In the genomic region with DNA sequence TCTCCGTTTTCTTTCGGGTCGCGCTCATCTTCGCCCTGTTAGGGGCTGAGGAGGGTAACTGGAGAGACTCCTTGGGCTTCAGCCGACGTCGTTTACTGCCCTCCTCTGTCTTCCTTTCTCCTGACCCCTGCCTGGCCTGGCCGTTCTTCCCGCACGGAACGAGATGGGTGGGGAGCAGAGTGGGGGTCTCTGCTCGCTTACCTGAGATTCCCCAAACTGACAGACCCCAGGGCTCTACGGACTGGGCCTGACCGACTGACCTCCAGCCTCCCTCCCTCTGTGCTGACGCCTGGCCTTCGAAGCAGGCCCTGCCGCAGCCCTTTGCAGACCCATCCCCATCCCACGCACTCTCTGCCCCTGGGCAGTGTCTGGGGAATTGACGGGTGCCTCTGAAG, we compare ENCODE assay signal across 8 cellular contexts. TPM values are rescaled to one million over a fixed set of nuclear protein-coding genes. Genes with fewer than 3 reads are reported as not detected.
DNase-seq lines count a peak whose midpoint lies in the region; ATAC-seq and TF ChIP-seq lines count a peak whose summit lies in the region.

No MANE protein-coding gene starts in this region.

- peak overlapping the region; percentile 87 to 98 (median 94) for H3K4me3 ChIP-seq in BLaER1 treated with 17β-estradiol and CSF1 and Interleukin-3, amounts not matched to agents 10 nM and 100 nM
- H3K4me3 ChIP-seq in gastroesophageal sphincter, result peak overlapping the region; percentile 82 to 84

- TF ChIP-seq POLR2A in gastroesophageal sphincter (IDR thresholded peaks at IDR 0.05), result peak in 1 of 2 donors; percentile 0

- H3K9me3 Mint-ChIP-seq in activated B cell treated with CpG ODN at 0.5 μM for 24 hours (peaks cover 10% of the 10 kb centered on the region), progenitor cell of endocrine pancreas (ENCODE audit: low read depth) (peaks cover 9% of the 10 kb centered on the region)

- peaks cover 0 to 18% (median under 1%) of the 10 kb centered on the region in 11 experiments; a peak in 7 of 22 replicates for H4K20me1 ChIP-seq in BLaER1 treated with 17β-estradiol and CSF1 and Interleukin-3, amounts not matched to agents 10 nM and 100 nM

- H3K4me1 Mint-ChIP-seq in activated B cell treated with CpG ODN at 0.5 μM for 24 hours, result peaks cover 32% of the 10 kb centered on the region
- peaks cover 15% of the 10 kb centered on the region for H3K4me1 Mint-ChIP-seq in progenitor cell of endocrine pancreas (ENCODE audit: low read depth)

- peak; percentile 5 for ATAC-seq in HG02588 (IDR thresholded peaks at IDR 0.05; ENCODE audit: unreplicated experiment)
- no peak for ATAC-seq in activated B cell treated with CpG ODN at 0.5 μM for 24 hours (ENCODE audit: low read depth)
- ATAC-seq in gastroesophageal sphincter, result no peak
- ATAC-seq in HG03039 (IDR thresholded peaks at IDR 0.05; ENCODE audit: unreplicated experiment), result no peak
- no peak for ATAC-seq in activated CD4-positive, CD25-positive, alpha-beta regulatory T cell treated with anti-CD3 and anti-CD28 coated beads, Interleukin-2, amount 50 U/mL, for 24 hours

- peaks cover 11 to 38% (median 16%) of the 10 kb centered on the region in 10 experiments for H3K4me1 ChIP-seq in BLaER1 treated with 17β-estradiol and CSF1 and Interleukin-3, amounts not matched to agents 10 nM and 100 nM
- H3K4me1 ChIP-seq in gastroesophageal sphincter, result peaks cover 6 to 33% (median 8%) of the 10 kb centered on the region in 3 donors

- H3K27ac Mint-ChIP-seq in activated B cell treated with CpG ODN at 0.5 μM for 24 hours (peak overlapping the region; percentile 85), progenitor cell of endocrine pancreas (peak overlapping the region; percentile 96)

- DNase-seq in activated B cell treated with CpG ODN at 0.5 μM for 24 hours (no peak), progenitor cell of endocrine pancreas (ENCODE audit: low spot score, unreplicated experiment) (no peak), NCI-H2171 treated with DMSO at 0.1 percent for 48 hours (lab: John Stamatoyannopoulos, UW) (no peak)

- H3K36me3 Mint-ChIP-seq in activated B cell treated with CpG ODN at 0.5 μM for 24 hours (ENCODE audit: low read depth), result peaks cover 27% of the 10 kb centered on the region
- peaks cover 4% of the 10 kb centered on the region for H3K36me3 Mint-ChIP-seq in progenitor cell of endocrine pancreas (ENCODE audit: insufficient read depth)

- peak overlapping the region; percentile 89 to 97 (median 94) for H3K9ac ChIP-seq in BLaER1 treated with 17β-estradiol and CSF1 and Interleukin-3, amounts not matched to agents 10 nM and 100 nM

- H3K27me3 Mint-ChIP-seq in activated B cell treated with CpG ODN at 0.5 μM for 24 hours (no peaks in the 10 kb centered on the region), progenitor cell of endocrine pancreas (peaks cover 11% of the 10 kb centered on the region)

- peak overlapping the region; percentile 85 to 95 (median 90) for H3K27ac ChIP-seq in BLaER1 treated with 17β-estradiol and CSF1 and Interleukin-3, amounts not matched to agents 10 nM and 100 nM
- H3K27ac ChIP-seq in gastroesophageal sphincter, result peak overlapping the region; percentile 86 to 90 (median 87)

- H3K4me3 Mint-ChIP-seq in activated B cell treated with CpG ODN at 0.5 μM for 24 hours, result peak overlapping the region; percentile 95
- peak overlapping the region; percentile 98 for H3K4me3 Mint-ChIP-seq in progenitor cell of endocrine pancreas (ENCODE audit: low read depth)

- no peaks in the 10 kb centered on the region for H3K27me3 ChIP-seq in BLaER1 treated with 17β-estradiol and CSF1 and Interleukin-3, amounts not matched to agents 10 nM and 100 nM
- H3K27me3 ChIP-seq in gastroesophageal sphincter, result no peaks in the 10 kb centered on the region

- CTCF ChIA-PET in activated B cell treated with CpG ODN at 0.5 μM for 24 hours (lab: Charles Lee), result no interaction called here

- intact Hi-C loops in activated B cell treated with CpG ODN at 0.5 μM for 24 hours (cut with micrococcal nuclease), result loop anchor here (1.0 to 5.0 kb wide), 9 partner anchors 19 to 754 kb away; partner anchors contain the start of genes ATXN3, BTBD7, CPSF2 and LGMN

- WGBS in gastroesophageal sphincter (ENCODE audit: low coverage in 1 of 2), 2 donors, result 0% methylated on average over 7 of the region's 20 CpGs; no CpG with 5 or more reads in 1 of the 2 donors

- no peak for TF ChIP-seq CTCF in activated B cell treated with CpG ODN at 0.5 μM for 24 hours (IDR thresholded peaks at IDR 0.05)
- no peak for TF ChIP-seq CTCF in gastroesophageal sphincter (IDR thresholded peaks at IDR 0.05)
- no peak for TF ChIP-seq CTCF in progenitor cell of endocrine pancreas (IDR thresholded peaks at IDR 0.05; ENCODE audit: unreplicated experiment)

- no peak for TF ChIP-seq EP300 in gastroesophageal sphincter (IDR thresholded peaks at IDR 0.05)

- POLR2A ChIA-PET in activated B cell treated with CpG ODN at 0.5 μM for 24 hours (lab: Charles Lee), result interaction anchor here (0.6 to 1.5 kb wide), 6 partner anchors 26 to 682 kb away, joined by 3 to 9 read pairs (median 4); partner anchors contain the start of genes CPSF2, LGMN and NDUFB1

- peaks cover 17 to 40% (median 26%) of the 10 kb centered on the region in 11 experiments for H3K9me3 ChIP-seq in BLaER1 treated with 17β-estradiol and CSF1 and Interleukin-3, amounts not matched to agents 10 nM and 100 nM (replicated peaks in 1 of 11)
- peaks cover 0 to 9% (median 0%) of the 10 kb centered on the region in 3 donors for H3K9me3 ChIP-seq in gastroesophageal sphincter

- peak overlapping the region; percentile 72 to 97 (median 95) for H3K4me2 ChIP-seq in BLaER1 treated with 17β-estradiol and CSF1 and Interleukin-3, amounts not matched to agents 10 nM and 100 nM

- peaks cover 23 to 26% (median 24%) of the 10 kb centered on the region in 11 experiments for H3K36me3 ChIP-seq in BLaER1 treated with 17β-estradiol and CSF1 and Interleukin-3, amounts not matched to agents 10 nM and 100 nM
- peaks cover 0 to 20% of the 10 kb centered on the region in 2 donors for H3K36me3 ChIP-seq in gastroesophageal sphincter

RNA-seq across cellular contexts. Expression of gene GOLGA5, which starts 0.4 kb away (rescaled TPM):
- 16.6 and 18.0 TPM in 2 replicates for total RNA-seq in activated B cell treated with CpG ODN at 0.5 μM for 24 hours
- total RNA-seq in gastroesophageal sphincter, result 10 to 100 TPM; 27.6 to 41.7 (median 36.7) TPM
- total RNA-seq in progenitor cell of endocrine pancreas, result 29.7 TPM in 2 replicates

RNA-seq across cellular contexts. Expression of gene LGMN, which starts 46.1 kb away (rescaled TPM):
- 10.3 and 11.8 TPM in 2 replicates for total RNA-seq in activated B cell treated with CpG ODN at 0.5 μM for 24 hours
- total RNA-seq in gastroesophageal sphincter, result 100 to 1,000 TPM in 2 of 4 donors, 10 to 100 TPM in 2; 38.1 to 132 (median 91.6) TPM
- 63.3 and 73.2 TPM in 2 replicates for total RNA-seq in progenitor cell of endocrine pancreas
